Comparison of ENCODE assay signal across 10 cellular contexts in genomic region chr4:54784188-54784671, GRCh38.
DNase-seq lines count a peak whose midpoint lies in the region; ATAC-seq and TF ChIP-seq lines count a peak whose summit lies in the region.
"Had no signal": no experiment of that assay in that cellular context is flagged by ENCODE, and none has a peak within 500 bp of the region (broad histone marks: within the 10 kb centered on the region; RNA-seq: fewer than 3 reads in every experiment).

No MANE protein-coding gene starts in this region.

- peak overlapping the region; percentile 2 for H2AFZ ChIP-seq in GM23338

- H3K36me3 ChIP-seq in GM23338 (ENCODE audit: insufficient read depth): no peaks in the 10 kb centered on the region
- no peaks in the 10 kb centered on the region for H3K36me3 ChIP-seq in body of pancreas (replicated peaks in 1 of 2; ENCODE audit: insufficient read depth in 1 of 2, low read depth in 2 of 2)

- H3K27ac ChIP-seq in GM23338 (ENCODE audit: low read depth) (no peak overlapping the region), body of pancreas (peak overlapping the region in 1 of 4 donors; percentile 25), layer of hippocampus (ENCODE audit: low read depth, low read length) (peak overlapping the region; percentile 66)

- H3K4me3 Mint-ChIP-seq in GM23338: no peak overlapping the region
- no peak overlapping the region for H3K4me3 Mint-ChIP-seq in activated T-cell treated with anti-CD3 and anti-CD28 coated beads, Interleukin-2, amount 50 U/mL, for 24 hours
- H3K4me3 Mint-ChIP-seq: activated CD4-positive, alpha-beta T cell treated with anti-CD3 and anti-CD28 coated beads, Interleukin-2, amount 10 ng/mL, durations not matched to agents 7 days and 5 days had no signal

- H3K27me3 ChIP-seq in GM23338 (ENCODE audit: insufficient read depth) (no peaks in the 10 kb centered on the region), body of pancreas (no peaks in the 10 kb centered on the region), layer of hippocampus (ENCODE audit: control insufficient read depth, insufficient read depth, low read length) (no peaks in the 10 kb centered on the region)

- ATAC-seq in GM23338: no peak
- peak; percentile 54 for ATAC-seq in body of pancreas

- WGBS in body of pancreas, 2 donors: 43 to 64% methylated on average over 13 of the region's 13 CpGs

- H3K4me1 ChIP-seq in GM23338 (ENCODE audit: insufficient read depth): no peaks in the 10 kb centered on the region
- peaks cover 10% of the 10 kb centered on the region for H3K4me1 ChIP-seq in body of pancreas

- TF ChIP-seq CTCF in GM23338 (conservative IDR thresholded peaks at IDR 0.05; ENCODE audit: low read depth in 2 of 2) (no peak), body of pancreas (IDR thresholded peaks at IDR 0.05) (no peak)

- no peaks in the 10 kb centered on the region for H3K36me3 Mint-ChIP-seq in GM23338 (ENCODE audit: low read depth)
- no peaks in the 10 kb centered on the region for H3K36me3 Mint-ChIP-seq in activated T-cell treated with anti-CD3 and anti-CD28 coated beads, Interleukin-2, amount 50 U/mL, for 24 hours (ENCODE audit: low read depth)

- H3F3A ChIP-seq in GM23338 (replicated peaks; ENCODE audit: low read depth): no peaks in the 10 kb centered on the region

- no peaks in the 10 kb centered on the region for H3K79me2 ChIP-seq in GM23338 (replicated peaks; ENCODE audit: insufficient read depth)

- H3K9me3 Mint-ChIP-seq in GM23338: no peaks in the 10 kb centered on the region
- H3K9me3 Mint-ChIP-seq in activated T-cell treated with anti-CD3 and anti-CD28 coated beads, Interleukin-2, amount 50 U/mL, for 24 hours: no peaks in the 10 kb centered on the region
- H3K9me3 Mint-ChIP-seq: activated CD4-positive, alpha-beta T cell treated with anti-CD3 and anti-CD28 coated beads, Interleukin-2, amount 10 ng/mL, durations not matched to agents 7 days and 5 days had no signal

- H3K4me3 ChIP-seq in GM23338 (no peak overlapping the region), body of pancreas (no peak overlapping the region)

- H3K27me3 Mint-ChIP-seq in GM23338 (ENCODE audit: insufficient read depth, low read depth, poor library complexity): peaks cover 5% of the 10 kb centered on the region
- no peaks in the 10 kb centered on the region for H3K27me3 Mint-ChIP-seq in activated T-cell treated with anti-CD3 and anti-CD28 coated beads, Interleukin-2, amount 50 U/mL, for 24 hours
- H3K27me3 Mint-ChIP-seq: activated CD4-positive, alpha-beta T cell treated with anti-CD3 and anti-CD28 coated beads, Interleukin-2, amount 10 ng/mL, durations not matched to agents 7 days and 5 days had no signal

- H3K4me2 ChIP-seq in GM23338: no peak overlapping the region

- no peak for DNase-seq in GM23338 (ENCODE audit: low spot score)
- peak; percentile 17 to 56 (median 32) for DNase-seq in body of pancreas
- DNase-seq in smooth muscle cell of the brain vasculature (ENCODE audit: low read depth, low spot score): peak; percentile 70
- DNase-seq in activated gamma-delta T cell (lab: John Stamatoyannopoulos, UW): no peak
- no peak for DNase-seq in activated T-cell treated with anti-CD3 and anti-CD28 coated beads, Interleukin-2, amount 50 U/mL, for 24 hours
- DNase-seq in NCI-H1417 treated with DMSO at 0.1 percent for 48 hours (lab: John Stamatoyannopoulos, UW): no peak
- DNase-seq in AML-193 (lab: John Stamatoyannopoulos, UW): no peak
- DNase-seq: activated CD4-positive, alpha-beta T cell treated with anti-CD3 and anti-CD28 coated beads, Interleukin-2, amount 10 ng/mL, durations not matched to agents 7 days and 5 days; KBM-7 had no signal

- no peaks in the 10 kb centered on the region for H4K20me1 ChIP-seq in GM23338 (replicated peaks; ENCODE audit: insufficient read depth)

- H3K4me1 Mint-ChIP-seq in GM23338: no peaks in the 10 kb centered on the region
- H3K4me1 Mint-ChIP-seq in activated T-cell treated with anti-CD3 and anti-CD28 coated beads, Interleukin-2, amount 50 U/mL, for 24 hours (ENCODE audit: low read depth): peaks cover 2% of the 10 kb centered on the region
- H3K4me1 Mint-ChIP-seq: activated CD4-positive, alpha-beta T cell treated with anti-CD3 and anti-CD28 coated beads, Interleukin-2, amount 10 ng/mL, durations not matched to agents 7 days and 5 days had no signal

- intact Hi-C loops in body of pancreas (cut with DNase I): no loop called here

- H3K27ac Mint-ChIP-seq in GM23338: no peak overlapping the region
- no peak overlapping the region for H3K27ac Mint-ChIP-seq in activated T-cell treated with anti-CD3 and anti-CD28 coated beads, Interleukin-2, amount 50 U/mL, for 24 hours
- H3K27ac Mint-ChIP-seq: activated CD4-positive, alpha-beta T cell treated with anti-CD3 and anti-CD28 coated beads, Interleukin-2, amount 10 ng/mL, durations not matched to agents 7 days and 5 days had no signal

- TF ChIP-seq POLR2A in body of pancreas (IDR thresholded peaks at IDR 0.05): no peak

- no peaks in the 10 kb centered on the region for H3K9me3 ChIP-seq in body of pancreas

- H3K9me2 ChIP-seq in GM23338 (ENCODE audit: insufficient read depth): 0 out of 2 replicates have a peak, but pooled peaks cover 3% of the 10 kb centered on the region

TF ChIP-seq in GM23338, 12 proteins besides CTCF, POLR2A, EP300 and RAD21:
- TF ChIP-seq EZH2phosphoT487 (IDR thresholded peaks at IDR 0.05; ENCODE audit: unreplicated experiment) (no peak), ZNF331 (CRISPR knock-in tag; IDR thresholded peaks at IDR 0.05; ENCODE audit: low read depth) (no peak)
- TF ChIP-seq, protein P1, sequence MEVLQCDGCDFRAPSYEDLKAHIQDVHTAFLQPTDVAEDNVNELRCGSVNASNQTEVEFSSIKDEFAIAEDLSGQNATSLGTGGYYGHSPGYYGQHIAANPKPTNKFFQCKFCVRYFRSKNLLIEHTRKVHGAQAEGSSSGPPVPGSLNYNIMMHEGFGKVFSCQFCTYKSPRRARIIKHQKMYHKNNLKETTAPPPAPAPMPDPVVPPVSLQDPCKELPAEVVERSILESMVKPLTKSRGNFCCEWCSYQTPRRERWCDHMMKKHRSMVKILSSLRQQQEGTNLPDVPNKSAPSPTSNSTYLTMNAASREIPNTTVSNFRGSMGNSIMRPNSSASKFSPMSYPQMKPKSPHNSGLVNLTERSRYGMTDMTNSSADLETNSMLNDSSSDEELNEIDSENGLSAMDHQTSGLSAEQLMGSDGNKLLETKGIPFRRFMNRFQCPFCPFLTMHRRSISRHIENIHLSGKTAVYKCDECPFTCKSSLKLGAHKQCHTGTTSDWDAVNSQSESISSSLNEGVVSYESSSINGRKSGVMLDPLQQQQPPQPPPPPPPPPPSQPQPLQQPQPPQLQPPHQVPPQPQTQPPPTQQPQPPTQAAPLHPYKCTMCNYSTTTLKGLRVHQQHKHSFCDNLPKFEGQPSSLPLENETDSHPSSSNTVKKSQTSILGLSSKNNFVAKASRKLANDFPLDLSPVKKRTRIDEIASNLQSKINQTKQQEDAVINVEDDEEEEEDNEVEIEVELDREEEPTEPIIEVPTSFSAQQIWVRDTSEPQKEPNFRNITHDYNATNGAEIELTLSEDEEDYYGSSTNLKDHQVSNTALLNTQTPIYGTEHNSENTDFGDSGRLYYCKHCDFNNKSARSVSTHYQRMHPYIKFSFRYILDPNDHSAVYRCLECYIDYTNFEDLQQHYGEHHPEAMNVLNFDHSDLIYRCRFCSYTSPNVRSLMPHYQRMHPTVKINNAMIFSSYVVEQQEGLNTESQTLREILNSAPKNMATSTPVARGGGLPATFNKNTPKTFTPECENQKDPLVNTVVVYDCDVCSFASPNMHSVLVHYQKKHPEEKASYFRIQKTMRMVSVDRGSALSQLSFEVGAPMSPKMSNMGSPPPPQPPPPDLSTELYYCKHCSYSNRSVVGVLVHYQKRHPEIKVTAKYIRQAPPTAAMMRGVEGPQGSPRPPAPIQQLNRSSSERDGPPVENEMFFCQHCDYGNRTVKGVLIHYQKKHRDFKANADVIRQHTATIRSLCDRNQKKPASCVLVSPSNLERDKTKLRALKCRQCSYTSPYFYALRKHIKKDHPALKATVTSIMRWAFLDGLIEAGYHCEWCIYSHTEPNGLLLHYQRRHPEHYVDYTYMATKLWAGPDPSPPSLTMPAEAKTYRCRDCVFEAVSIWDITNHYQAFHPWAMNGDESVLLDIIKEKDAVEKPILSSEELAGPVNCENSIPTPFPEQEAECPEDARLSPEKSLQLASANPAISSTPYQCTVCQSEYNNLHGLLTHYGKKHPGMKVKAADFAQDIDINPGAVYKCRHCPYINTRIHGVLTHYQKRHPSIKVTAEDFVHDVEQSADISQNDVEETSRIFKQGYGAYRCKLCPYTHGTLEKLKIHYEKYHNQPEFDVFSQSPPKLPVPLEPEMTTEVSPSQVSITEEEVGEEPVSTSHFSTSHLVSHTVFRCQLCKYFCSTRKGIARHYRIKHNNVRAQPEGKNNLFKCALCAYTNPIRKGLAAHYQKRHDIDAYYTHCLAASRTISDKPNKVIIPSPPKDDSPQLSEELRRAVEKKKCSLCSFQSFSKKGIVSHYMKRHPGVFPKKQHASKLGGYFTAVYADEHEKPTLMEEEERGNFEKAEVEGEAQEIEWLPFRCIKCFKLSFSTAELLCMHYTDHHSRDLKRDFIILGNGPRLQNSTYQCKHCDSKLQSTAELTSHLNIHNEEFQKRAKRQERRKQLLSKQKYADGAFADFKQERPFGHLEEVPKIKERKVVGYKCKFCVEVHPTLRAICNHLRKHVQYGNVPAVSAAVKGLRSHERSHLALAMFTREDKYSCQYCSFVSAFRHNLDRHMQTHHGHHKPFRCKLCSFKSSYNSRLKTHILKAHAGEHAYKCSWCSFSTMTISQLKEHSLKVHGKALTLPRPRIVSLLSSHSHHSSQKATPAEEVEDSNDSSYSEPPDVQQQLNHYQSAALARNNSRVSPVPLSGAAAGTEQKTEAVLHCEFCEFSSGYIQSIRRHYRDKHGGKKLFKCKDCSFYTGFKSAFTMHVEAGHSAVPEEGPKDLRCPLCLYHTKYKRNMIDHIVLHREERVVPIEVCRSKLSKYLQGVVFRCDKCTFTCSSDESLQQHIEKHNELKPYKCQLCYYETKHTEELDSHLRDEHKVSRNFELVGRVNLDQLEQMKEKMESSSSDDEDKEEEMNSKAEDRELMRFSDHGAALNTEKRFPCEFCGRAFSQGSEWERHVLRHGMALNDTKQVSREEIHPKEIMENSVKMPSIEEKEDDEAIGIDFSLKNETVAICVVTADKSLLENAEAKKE (CRISPR knock-in tag; IDR thresholded peaks at IDR 0.05): no peak

Comparison
In these comparisons a context has a peak if more than half of its experiments do, and no peak if none do; other contexts are left out.
1. DNase-seq: peak in body of pancreas (4 of 4) and smooth muscle cell of the brain vasculature (single experiment); none in GM23338 (single experiment), activated gamma-delta T cell (single experiment), activated T-cell treated with anti-CD3 and anti-CD28 coated beads, Interleukin-2, amount 50 U/mL, for 24 hours (single experiment), NCI-H1417 treated with DMSO at 0.1 percent for 48 hours (single experiment) and AML-193 (0 of 2).